In genomic region chr12:92253301-92253700, GRCh38 we compare ENCODE assay signal across 23 cellular contexts.
A peak's percentile ranks its signal among the peaks of the same experiment; 100 is the strongest.
DNase-seq lines count a peak whose midpoint lies in the region; ATAC-seq and TF ChIP-seq lines count a peak whose summit lies in the region.
"Had no signal": no experiment of that assay in that cellular context is flagged by ENCODE, and none has a peak within 500 bp of the region (broad histone marks: within the 10 kb centered on the region; RNA-seq: fewer than 3 reads in every experiment).

No MANE protein-coding gene starts in this region.

- DNase-seq in Daoy (ENCODE audit: low read depth) (peak; percentile 5), GM23248 (peak; percentile 24), amniotic epithelial cell (ENCODE audit: low read depth) (peak; percentile 90), foreskin keratinocyte (peak; percentile 39 to 64), suprapubic skin (ENCODE audit: low spot score in 2 of 2) (no peak), NCI-H526 treated with DMSO at 0.1 percent for 48 hours (lab: John Stamatoyannopoulos, UW) (no peak)
- DNase-seq: Caco-2; CD4-positive, alpha-beta memory T cell; GF-D8; H7; MV-4-11; NCI-H1105 treated with DMSO at 0.1 percent for 48 hours; NCI-H1694; NCI-H2081 treated with DMSO at 0.1 percent for 48 hours; NCI-H2227 treated with DMSO at 0.1 percent for 48 hours; NCI-H510A; NCI-H748 treated with DMSO at 0.1 percent for 48 hours; Peyer's patch; T-cell had no signal

- ATAC-seq in foreskin keratinocyte, result peak; percentile 44
- ATAC-seq in HG03571 (IDR thresholded peaks at IDR 0.05; ENCODE audit: unreplicated experiment), result no peak
- ATAC-seq: SK-N-SH treated with all-trans-retinoic acid at 6 μM for 48 hours, T-cell had no signal

- no peaks in the 10 kb centered on the region for H3K36me3 ChIP-seq in GM23248 (ENCODE audit: low read depth)
- no peaks in the 10 kb centered on the region for H3K36me3 ChIP-seq in suprapubic skin
- H3K36me3 ChIP-seq: BLaER1 treated with 17β-estradiol and CSF1 and Interleukin-3, amounts not matched to agents 10 nM and 100 nM; Peyer's patch had no signal

- no peaks in the 10 kb centered on the region for H4K20me1 ChIP-seq in GM23248 (ENCODE audit: insufficient read depth)
- H4K20me1 ChIP-seq: BLaER1 treated with 17β-estradiol and CSF1 and Interleukin-3, amounts not matched to agents 10 nM and 100 nM had no signal

- TF ChIP-seq EP300 in suprapubic skin (IDR thresholded peaks at IDR 0.05), result no peak

- H3K27me3 ChIP-seq in GM23248 (replicated peaks; ENCODE audit: insufficient read depth) (no peaks in the 10 kb centered on the region), foreskin keratinocyte (no peaks in the 10 kb centered on the region), suprapubic skin (no peaks in the 10 kb centered on the region)
- H3K27me3 ChIP-seq: BLaER1 treated with 17β-estradiol and CSF1 and Interleukin-3, amounts not matched to agents 10 nM and 100 nM; Peyer's patch had no signal

- no peak overlapping the region for H3K4me3 ChIP-seq in GM23248
- no peak overlapping the region for H3K4me3 ChIP-seq in suprapubic skin
- H3K4me3 ChIP-seq: BLaER1 treated with 17β-estradiol and CSF1 and Interleukin-3, amounts not matched to agents 10 nM and 100 nM; Peyer's patch had no signal

- no peak overlapping the region for H2AFZ ChIP-seq in GM23248

- H3K27ac ChIP-seq in GM23248 (no peak overlapping the region), foreskin keratinocyte (no peak overlapping the region), suprapubic skin (no peak overlapping the region)
- H3K27ac ChIP-seq: BLaER1 treated with 17β-estradiol and CSF1 and Interleukin-3, amounts not matched to agents 10 nM and 100 nM; KMS-11; Peyer's patch had no signal

- no peaks in the 10 kb centered on the region for H3F3A ChIP-seq in GM23248 (ENCODE audit: insufficient read depth)

- H3K79me2 ChIP-seq in GM23248 (ENCODE audit: insufficient read depth), result no peaks in the 10 kb centered on the region

- H3K4me1 ChIP-seq in GM23248 (ENCODE audit: insufficient read depth) (no peaks in the 10 kb centered on the region), foreskin keratinocyte (no peaks in the 10 kb centered on the region), suprapubic skin (no peaks in the 10 kb centered on the region)
- H3K4me1 ChIP-seq: BLaER1 treated with 17β-estradiol and CSF1 and Interleukin-3, amounts not matched to agents 10 nM and 100 nM; Caco-2; Peyer's patch had no signal

- H3K9ac ChIP-seq in GM23248, result no peak overlapping the region
- H3K9ac ChIP-seq: BLaER1 treated with 17β-estradiol and CSF1 and Interleukin-3, amounts not matched to agents 10 nM and 100 nM; KMS-11 had no signal

- TF ChIP-seq CTCF in foreskin keratinocyte (conservative IDR thresholded peaks at IDR 0.05), result no peak
- no peak for TF ChIP-seq CTCF in suprapubic skin (IDR thresholded peaks at IDR 0.05)

- no peaks in the 10 kb centered on the region for H3K9me3 ChIP-seq in GM23248 (ENCODE audit: low read depth)
- no peaks in the 10 kb centered on the region for H3K9me3 ChIP-seq in suprapubic skin
- H3K9me3 ChIP-seq: Caco-2, Peyer's patch had no signal

- in situ Hi-C loops in GM23248 (cut with MboI), result no loop called here

- peaks cover 6% of the 10 kb centered on the region; the same call in 1 of the 2 replicates for H3K9me2 ChIP-seq in GM23248 (ENCODE audit: insufficient read depth)

- H3K4me2 ChIP-seq in GM23248 (ENCODE audit: unreplicated experiment), result no peak overlapping the region
- H3K4me2 ChIP-seq: BLaER1 treated with 17β-estradiol and CSF1 and Interleukin-3, amounts not matched to agents 10 nM and 100 nM; KMS-11 had no signal

- TF ChIP-seq POLR2A in suprapubic skin (IDR thresholded peaks at IDR 0.05), result no peak

Comparison
In these comparisons a context has a peak if more than half of its experiments do, and no peak if none do; other contexts are left out.
1. DNase-seq: peak in Daoy (single experiment), GM23248 (single experiment), amniotic epithelial cell (single experiment) and foreskin keratinocyte (2 of 2); none in suprapubic skin (0 of 2) and NCI-H526 treated with DMSO at 0.1 percent for 48 hours (single experiment).